21 cellular contexts compared by ENCODE assay signal in genomic region chr11:70060611-70061293, GRCh38. TPM values are rescaled to one million over a fixed set of nuclear protein-coding genes. Genes with fewer than 3 reads are reported as not detected.
"Had no signal": no experiment of that assay in that cellular context is flagged by ENCODE, and none has a peak within 500 bp of the region (broad histone marks: within the 10 kb centered on the region; RNA-seq: fewer than 3 reads in every experiment).

No MANE protein-coding gene starts in this region.

- H3K9me3 Mint-ChIP-seq: activated naive CD4-positive, alpha-beta T cell treated with anti-CD3 and anti-CD28 coated beads, Interleukin-2, amount 10 ng/mL, durations not matched to agents 7 days and 5 days; T-helper 1 cell treated with Interleukin-12 subunit alpha and Interleukin-12 subunit beta and Interleukin-4 antibody, amounts not matched to agents 30 μg/mL and 1 μg/mL, for 36 hours had no signal

- H3K36me3 Mint-ChIP-seq: activated CD4-positive, alpha-beta memory T cell treated with anti-CD3 and anti-CD28 coated beads for 36 hours; activated naive CD4-positive, alpha-beta T cell treated with anti-CD3 and anti-CD28 coated beads, Interleukin-2, amount 10 ng/mL, durations not matched to agents 7 days and 5 days; activated naive CD8-positive, alpha-beta T cell treated with anti-CD3 and anti-CD28 coated beads for 36 hours had no signal

- DNase-seq: activated CD4-positive, alpha-beta memory T cell treated with anti-CD3 and anti-CD28 coated beads for 36 hours; activated CD4-positive, alpha-beta T cell treated with anti-CD3 and anti-CD28 coated beads for 1 hour; activated CD4-positive, alpha-beta T cell treated with anti-CD3 and anti-CD28 coated beads, Interleukin-2, amount 10 ng/mL, durations not matched to agents 7 days and 5 days; activated gamma-delta T cell treated with Interleukin-2 at 50 U/mL for 16 hours; activated naive CD4-positive, alpha-beta T cell treated with anti-CD3 and anti-CD28 coated beads, Interleukin-2, amount 10 ng/mL, durations not matched to agents 7 days and 5 days; activated naive CD8-positive, alpha-beta T cell treated with anti-CD3 and anti-CD28 coated beads for 36 hours; activated T-cell treated with anti-CD3 and anti-CD28 coated beads, Interleukin-2, amount 50 U/mL, for 24 hours; central memory CD4-positive, alpha-beta T cell; IMR-90; Kasumi-1; KBM-7; NCI-H146; NCI-H187 treated with DMSO at 0.1 percent for 48 hours; NCI-H2081 treated with DMSO at 0.1 percent for 48 hours; NCI-H446; NCI-H524; PC-3; SHP77 treated with DMSO at 0.1 percent for 48 hours had no signal

- H3K4me1 Mint-ChIP-seq: activated CD4-positive, alpha-beta T cell treated with anti-CD3 and anti-CD28 coated beads, Interleukin-2, amount 10 ng/mL, durations not matched to agents 7 days and 5 days; activated naive CD4-positive, alpha-beta T cell treated with anti-CD3 and anti-CD28 coated beads, Interleukin-2, amount 10 ng/mL, durations not matched to agents 7 days and 5 days; activated naive CD8-positive, alpha-beta T cell treated with anti-CD3 and anti-CD28 coated beads for 36 hours had no signal

- H3K4me3 Mint-ChIP-seq: activated CD4-positive, alpha-beta memory T cell treated with anti-CD3 and anti-CD28 coated beads for 36 hours; activated CD4-positive, alpha-beta T cell treated with anti-CD3 and anti-CD28 coated beads, Interleukin-2, amount 10 ng/mL, durations not matched to agents 7 days and 5 days; activated naive CD4-positive, alpha-beta T cell treated with anti-CD3 and anti-CD28 coated beads, Interleukin-2, amount 10 ng/mL, durations not matched to agents 7 days and 5 days; activated naive CD8-positive, alpha-beta T cell treated with anti-CD3 and anti-CD28 coated beads for 36 hours; activated T-cell treated with anti-CD3 and anti-CD28 coated beads, Interleukin-2, amount 50 U/mL, for 24 hours; T-helper 1 cell treated with Interleukin-12 subunit alpha and Interleukin-12 subunit beta and Interleukin-4 antibody, amounts not matched to agents 30 μg/mL and 1 μg/mL, for 36 hours; WTC11 had no signal

- ATAC-seq: PC-3, WTC11 had no signal

- H3K27ac Mint-ChIP-seq: activated CD4-positive, alpha-beta memory T cell treated with anti-CD3 and anti-CD28 coated beads for 36 hours; activated CD4-positive, alpha-beta T cell treated with anti-CD3 and anti-CD28 coated beads, Interleukin-2, amount 10 ng/mL, durations not matched to agents 7 days and 5 days; activated naive CD4-positive, alpha-beta T cell treated with anti-CD3 and anti-CD28 coated beads, Interleukin-2, amount 10 ng/mL, durations not matched to agents 7 days and 5 days; activated naive CD8-positive, alpha-beta T cell treated with anti-CD3 and anti-CD28 coated beads for 36 hours; activated T-cell treated with anti-CD3 and anti-CD28 coated beads, Interleukin-2, amount 50 U/mL, for 24 hours; T-helper 1 cell treated with Interleukin-12 subunit alpha and Interleukin-12 subunit beta and Interleukin-4 antibody, amounts not matched to agents 30 μg/mL and 1 μg/mL, for 36 hours; WTC11 had no signal

RNA-seq across cellular contexts. Expression of gene ANO1, which starts 17.4 kb away (rescaled TPM):
- total RNA-seq: activated CD4-positive, alpha-beta memory T cell treated with anti-CD3 and anti-CD28 coated beads for 36 hours; activated CD4-positive, alpha-beta T cell treated with anti-CD3 and anti-CD28 coated beads, Interleukin-2, amount 10 ng/mL, durations not matched to agents 7 days and 5 days; activated CD8-positive, alpha-beta memory T cell treated with anti-CD3 and anti-CD28 coated beads for 36 hours; activated naive CD8-positive, alpha-beta T cell treated with anti-CD3 and anti-CD28 coated beads for 36 hours had no signal
